ENCODE assay signal across 21 cellular contexts in the genomic region with DNA sequence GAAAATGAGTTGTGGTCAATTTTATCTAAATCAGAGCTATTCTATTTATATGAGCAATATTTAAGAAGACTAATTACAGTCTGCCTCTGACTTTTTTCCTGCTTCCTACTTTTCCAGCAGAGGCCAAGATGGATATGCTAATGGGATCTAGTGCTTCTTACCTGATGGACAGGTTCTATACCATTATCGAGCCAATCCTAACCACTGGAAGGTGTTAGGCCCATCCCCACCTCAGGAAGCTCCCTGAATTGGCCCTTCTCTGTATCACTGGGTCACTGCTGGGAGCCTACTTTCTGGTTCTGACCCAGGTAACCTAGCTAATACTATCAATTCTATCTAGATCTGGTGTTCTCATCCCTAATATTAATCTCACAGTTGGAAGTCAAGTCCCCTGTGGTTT. TPM values are rescaled to one million over a fixed set of nuclear protein-coding genes. Genes with fewer than 3 reads are reported as not detected.
"Had no signal": no experiment of that assay in that cellular context is flagged by ENCODE, and none has a peak within 500 bp of the region (broad histone marks: within the 10 kb centered on the region; RNA-seq: fewer than 3 reads in every experiment).

No MANE protein-coding gene starts in this region.

- H3K27ac ChIP-seq: SJSA1, SK-N-MC had no signal

- H3K36me3 ChIP-seq: MG63, SJSA1 had no signal

- H3K4me1 ChIP-seq: SJSA1 had no signal

- ATAC-seq: HepG2 had no signal

- DNase-seq: IMR-90, Karpas-422, KG1, MG63, NCI-H1092, NCI-H1105 treated with DMSO at 0.1 percent for 48 hours, NCI-H1417 treated with DMSO at 0.1 percent for 48 hours, NCI-H146, NCI-H1930, NCI-H2107, NCI-H2227 treated with DMSO at 0.1 percent for 48 hours, NCI-H526, NCI-H82, Right ventricle myocardium superior, RPMI8226, SIG-M5 had no signal

- H3K27me3 ChIP-seq: MG63, SJSA1 had no signal

- H3K4me3 ChIP-seq: MG63, SJSA1, SK-N-MC had no signal

- H3K9me3 ChIP-seq: MG63, SJSA1 had no signal

RNA-seq across cellular contexts. Expression of a gene that starts 0.6 kb away (rescaled TPM):
- total RNA-seq: HepG2, HT1080, IMR-90, NCI-H460, SJSA1 had no signal
- polyA plus RNA-seq: IMR-90 had no signal
